ENCODE assay signal across 26 cellular contexts in genomic region chr6:100751590-100751989, GRCh38.
"Had no signal": no experiment of that assay in that cellular context is flagged by ENCODE, and none has a peak within 500 bp of the region (broad histone marks: within the 10 kb centered on the region; RNA-seq: fewer than 3 reads in every experiment).

No MANE protein-coding gene starts in this region.

- H3K4me3 ChIP-seq: K562, SJSA1 had no signal

- ATAC-seq: activated CD4-positive, alpha-beta T cell treated with anti-CD3 and anti-CD28 coated beads for 36 hours; activated CD4-positive, CD25-positive, alpha-beta regulatory T cell treated with anti-CD3 and anti-CD28 coated beads, Interleukin-2, amount 50 U/mL, for 24 hours; activated CD8-positive, alpha-beta T cell treated with anti-CD3 and anti-CD28 coated beads, Interleukin-2, amount 10 ng/mL, durations not matched to agents 7 days and 5 days; activated naive CD4-positive, alpha-beta T cell treated with anti-CD3 and anti-CD28 coated beads, Interleukin-2, amount 50 U/mL, for 72 hours; activated naive CD8-positive, alpha-beta T cell treated with anti-CD3 and anti-CD28 coated beads, Interleukin-2, amount 50 U/mL, for 24 hours; K562; Panc1; WTC11 had no signal

- DNase-seq: activated CD4-positive, alpha-beta T cell treated with anti-CD3 and anti-CD28 coated beads for 36 hours; activated CD4-positive, alpha-beta T cell treated with anti-CD3 and anti-CD28 coated beads, Interleukin-2, amount 10 ng/mL, durations not matched to agents 7 days and 5 days; activated CD4-positive, alpha-beta T cell treated with anti-CD3 and anti-CD28 coated beads, Interleukin-2, amount 50 U/mL, for 48 hours; activated CD8-positive, alpha-beta T cell treated with anti-CD3 and anti-CD28 coated beads, Interleukin-2, amount 10 ng/mL, durations not matched to agents 7 days and 5 days; activated gamma-delta T cell; activated naive CD4-positive, alpha-beta T cell treated with anti-CD3 and anti-CD28 coated beads for 36 hours; activated naive CD8-positive, alpha-beta T cell treated with anti-CD3 and anti-CD28 coated beads, Interleukin-2, amount 50 U/mL, for 24 hours; activated T-cell treated with anti-CD3 and anti-CD28 coated beads, Interleukin-2, amount 50 U/mL, for 24 hours; anterior cingulate cortex; caudate nucleus; cerebellar nuclear complex; NCI-H1436 treated with DMSO at 0.1 percent for 48 hours; NCI-H1694 treated with DMSO at 0.1 percent for 48 hours; NCI-H2029; NCI-H2107; NCI-H2171; NCI-H510A; NCI-H526; SHP77; SK-N-SH had no signal

- H3K4me1 ChIP-seq: SJSA1 had no signal

- H3K9me3 ChIP-seq: SJSA1, SK-N-SH had no signal
